12 cellular contexts compared by ENCODE assay signal in the genomic region with DNA sequence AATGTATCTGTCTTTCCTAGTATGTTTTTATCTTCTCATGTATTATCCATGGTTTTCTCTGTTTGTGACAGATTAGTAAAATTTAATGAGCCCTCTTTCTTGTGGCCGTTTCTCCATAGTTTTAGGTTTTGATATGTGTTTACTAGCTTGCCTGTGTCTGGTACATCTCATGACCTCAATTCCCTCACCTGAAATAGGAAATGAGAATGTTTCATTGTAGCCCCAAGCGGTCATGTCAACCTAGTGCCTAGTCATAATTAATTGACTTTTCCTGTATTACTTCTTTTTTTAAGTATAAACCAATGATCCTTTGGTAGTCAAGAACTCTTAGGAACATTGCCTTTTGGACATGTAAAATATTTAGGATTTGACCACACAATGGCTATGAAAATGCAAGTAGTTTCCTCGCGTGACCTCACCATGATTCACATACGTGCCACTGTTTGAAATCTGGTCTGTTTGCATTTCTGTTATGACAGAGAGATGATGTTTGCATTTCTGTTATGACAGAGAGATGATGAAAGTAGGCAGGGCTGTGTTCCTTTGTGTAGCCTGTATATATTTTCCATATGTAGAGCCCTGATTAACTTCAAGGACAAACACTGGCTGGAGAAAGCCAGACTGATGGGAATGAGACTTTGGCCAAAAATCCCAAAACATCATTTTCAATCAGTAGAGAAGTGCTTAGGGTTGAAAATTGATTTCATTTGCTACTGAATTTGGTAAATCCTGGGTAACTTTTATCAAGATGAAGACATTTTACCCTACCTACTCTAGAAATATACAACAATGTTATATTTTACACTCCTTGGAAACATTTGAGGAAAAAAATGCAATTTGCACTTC.
DNase-seq lines count a peak whose midpoint lies in the region; ATAC-seq and TF ChIP-seq lines count a peak whose summit lies in the region.
"Had no signal": no experiment of that assay in that cellular context is flagged by ENCODE, and none has a peak within 500 bp of the region (broad histone marks: within the 10 kb centered on the region; RNA-seq: fewer than 3 reads in every experiment).

No MANE protein-coding gene starts in this region.

- H3K27me3 ChIP-seq in mammary epithelial cell (ENCODE audit: insufficient read depth, low read length): no peaks in the 10 kb centered on the region
- no peaks in the 10 kb centered on the region for H3K27me3 ChIP-seq in trophoblast cell (ENCODE audit: insufficient read depth, low read length)
- H3K27me3 ChIP-seq: tibial artery had no signal

- CTCF ChIA-PET in activated CD4-positive, alpha-beta T cell treated with anti-CD3 and anti-CD28 coated beads for 36 hours (lab: Charles Lee): no interaction called here
- CTCF ChIA-PET in mammary epithelial cell (lab: Charles Lee; ENCODE audit: low non-redundant PET): no interaction called here

- no peaks in the 10 kb centered on the region for H3K36me3 ChIP-seq in mammary epithelial cell (ENCODE audit: insufficient read depth, low read length)
- H3K36me3 ChIP-seq in trophoblast cell (ENCODE audit: control insufficient read depth in 1 of 2, insufficient read depth in 2 of 2, low read length in 2 of 2): peaks cover 22 to 35% of the 10 kb centered on the region in 2 experiments
- H3K36me3 ChIP-seq: tibial artery had no signal

- no peak overlapping the region for H4K91ac ChIP-seq in trophoblast cell (ENCODE audit: low read depth, low read length)

- no peak overlapping the region for H2BK5ac ChIP-seq in trophoblast cell (ENCODE audit: low read depth, low read length, poor library complexity)

- H3K27ac ChIP-seq in mammary epithelial cell (ENCODE audit: insufficient read depth, low read depth, low read length) (no peak overlapping the region), trophoblast cell (ENCODE audit: low read depth, low read length) (no peak overlapping the region)
- H3K27ac ChIP-seq: tibial artery had no signal

- H2AK5ac ChIP-seq in trophoblast cell (ENCODE audit: low read length): no peak overlapping the region

- peaks cover 10% of the 10 kb centered on the region for H3K4me1 ChIP-seq in mammary epithelial cell (ENCODE audit: insufficient read depth, low read length)
- no peaks in the 10 kb centered on the region for H3K4me1 ChIP-seq in trophoblast cell (ENCODE audit: control insufficient read depth in 1 of 2, insufficient read depth in 2 of 2, low read length in 2 of 2)
- H3K4me1 ChIP-seq: tibial artery had no signal

- POLR2A ChIA-PET in activated CD4-positive, alpha-beta T cell treated with anti-CD3 and anti-CD28 coated beads for 36 hours (lab: Charles Lee): no interaction called here

- no peak overlapping the region for H4K8ac ChIP-seq in trophoblast cell (ENCODE audit: low read depth, low read length)

- H3K9me3 ChIP-seq in mammary epithelial cell (replicated peaks; ENCODE audit: insufficient read depth, low read length): no peaks in the 10 kb centered on the region
- H3K9me3 ChIP-seq in trophoblast cell (ENCODE audit: insufficient read depth, low read depth, low read length): peaks cover 8% of the 10 kb centered on the region

- no peaks in the 10 kb centered on the region for H4K20me1 ChIP-seq in mammary epithelial cell (ENCODE audit: insufficient read depth, low read length)

- intact Hi-C loops in activated CD4-positive, alpha-beta T cell treated with anti-CD3 and anti-CD28 coated beads for 36 hours (cut with DNase I, micrococcal nuclease): loop anchor here in 1 of 2 experiments (2.0 to 5.0 kb wide), 2 partner anchors 78 to 298 kb away; no protein-coding TSS in a partner anchor
- intact Hi-C loops in mammary epithelial cell (cut with micrococcal nuclease): loop anchor here (5.0 kb wide), 1 partner anchor 53 kb away; no protein-coding TSS in a partner anchor

- no peaks in the 10 kb centered on the region for H3K79me2 ChIP-seq in mammary epithelial cell (ENCODE audit: insufficient read depth, low read length)
- H3K79me2 ChIP-seq in trophoblast cell (ENCODE audit: control insufficient read depth, insufficient read depth, low read length, poor library complexity): no peaks in the 10 kb centered on the region

- H3K4me1 Mint-ChIP-seq in activated CD4-positive, alpha-beta T cell treated with anti-CD3 and anti-CD28 coated beads for 36 hours: peaks cover 21% of the 10 kb centered on the region

- H2BK120ac ChIP-seq in trophoblast cell (ENCODE audit: insufficient read depth, low read length, poor library complexity): no peak overlapping the region

- in situ Hi-C loops in mammary epithelial cell (cut with MboI; ENCODE audit: low sequenced_read_pairs in 2 of 2): no loop called here

- 77% methylated on average over 5 of the region's 5 CpGs for WGBS in mammary epithelial cell (ENCODE audit: low coverage, missing lambda C conversion rate)
- WGBS in trophoblast cell (ENCODE audit: extremely low coverage, insufficient coverage, insufficient read length): no CpG with 5 or more reads among the region's 5 CpGs

- H3K9me3 Mint-ChIP-seq in activated CD4-positive, alpha-beta T cell treated with anti-CD3 and anti-CD28 coated beads for 36 hours (ENCODE audit: low read depth): no peaks in the 10 kb centered on the region

- dilution Hi-C loops in mammary epithelial cell (cut with HindIII; ENCODE audit: low sequenced_read_pairs): loop anchor here (5.0 kb wide), 1 partner anchor 47 kb away; no protein-coding TSS in a partner anchor

- no peak overlapping the region for H3K4ac ChIP-seq in trophoblast cell (ENCODE audit: low read depth, low read length)

- no peak overlapping the region for H4K12ac ChIP-seq in trophoblast cell (ENCODE audit: low read depth, low read length)

- ATAC-seq in activated CD4-positive, alpha-beta T cell treated with anti-CD3 and anti-CD28 coated beads for 36 hours: peak; percentile 66
- no peak for ATAC-seq in HG02973 (IDR thresholded peaks at IDR 0.05; ENCODE audit: unreplicated experiment)
- ATAC-seq: T-helper 17 cell had no signal

- H3K14ac ChIP-seq in trophoblast cell (ENCODE audit: low read length): no peak overlapping the region

- peaks cover 4% of the 10 kb centered on the region for H3K27me3 Mint-ChIP-seq in activated CD4-positive, alpha-beta T cell treated with anti-CD3 and anti-CD28 coated beads for 36 hours

- no peaks in the 10 kb centered on the region for H3K36me3 Mint-ChIP-seq in activated CD4-positive, alpha-beta T cell treated with anti-CD3 and anti-CD28 coated beads for 36 hours (ENCODE audit: low read depth)

- H3K23ac ChIP-seq in trophoblast cell (ENCODE audit: low read length): no peak overlapping the region

- peak; percentile 43 for DNase-seq in activated CD4-positive, alpha-beta T cell treated with anti-CD3 and anti-CD28 coated beads for 36 hours
- DNase-seq in activated CD4-positive, alpha-beta T cell treated with anti-CD3 and anti-CD28 coated beads for 1 hour: no peak
- DNase-seq in NCI-H460 (ENCODE audit: extremely low read depth, low read depth): peak; percentile 90
- DNase-seq in mammary epithelial cell: peak; percentile 79
- peak; percentile 77 to 90 for DNase-seq in trophoblast cell
- no peak for DNase-seq in NCI-H2196 (lab: John Stamatoyannopoulos, UW; ENCODE audit: unreplicated experiment)
- DNase-seq in hippocampal formation (lab: John Stamatoyannopoulos, UW): no peak
- DNase-seq: DMS79, retina, T-helper 17 cell, tibial artery had no signal

- no peak for TF ChIP-seq CTCF in mammary epithelial cell (conservative IDR thresholded peaks at IDR 0.05 in 1 of 2, IDR thresholded peaks at IDR 0.05 in 1 of 2; ENCODE audit: extremely low read depth in 1 of 2, insufficient read depth in 1 of 2, low read depth in 1 of 2, low read length in 2 of 2)

- no peak overlapping the region for H2BK12ac ChIP-seq in trophoblast cell (ENCODE audit: low read length)

- H3K18ac ChIP-seq in trophoblast cell (ENCODE audit: low read length): no peak overlapping the region

- no peak overlapping the region for H3K4me2 ChIP-seq in mammary epithelial cell (ENCODE audit: insufficient read depth, low read depth, low read length)
- no peak overlapping the region for H3K4me2 ChIP-seq in trophoblast cell (ENCODE audit: low read length)

- peaks cover 1% of the 10 kb centered on the region for H3K79me1 ChIP-seq in trophoblast cell (ENCODE audit: low read length)

- BruUV-seq in mammary epithelial cell (replicated peaks; lab: Mats Ljungman, UMichigan): no TSS peak

- H2AFZ ChIP-seq in mammary epithelial cell (ENCODE audit: low read depth, low read length) (no peak overlapping the region), trophoblast cell (ENCODE audit: insufficient read depth, low read length, poor library complexity) (no peak overlapping the region)

- H3K4me3 Mint-ChIP-seq in activated CD4-positive, alpha-beta T cell treated with anti-CD3 and anti-CD28 coated beads for 36 hours: no peak overlapping the region
- H3K4me3 Mint-ChIP-seq: T-helper 17 cell had no signal

- no peak overlapping the region for H3K4me3 ChIP-seq in mammary epithelial cell (replicated peaks in 1 of 3; ENCODE audit: insufficient read depth in 1 of 3, low read depth in 2 of 3, low read length in 3 of 3)
- no peak overlapping the region for H3K4me3 ChIP-seq in trophoblast cell (ENCODE audit: low read depth, low read length)
- H3K4me3 ChIP-seq: tibial artery had no signal

- H3K27ac Mint-ChIP-seq in activated CD4-positive, alpha-beta T cell treated with anti-CD3 and anti-CD28 coated beads for 36 hours: no peak overlapping the region
- H3K27ac Mint-ChIP-seq: T-helper 17 cell had no signal

- H3K9ac ChIP-seq in mammary epithelial cell (ENCODE audit: insufficient read depth, low read length) (no peak overlapping the region), trophoblast cell (ENCODE audit: low read length) (no peak overlapping the region)

Comparison
In these comparisons a context has a peak if more than half of its experiments do, and no peak if none do; other contexts are left out.
1. DNase-seq: peak in activated CD4-positive, alpha-beta T cell treated with anti-CD3 and anti-CD28 coated beads for 36 hours (single experiment), NCI-H460 (single experiment), mammary epithelial cell (single experiment) and trophoblast cell (2 of 2); none in activated CD4-positive, alpha-beta T cell treated with anti-CD3 and anti-CD28 coated beads for 1 hour (single experiment), NCI-H2196 (single experiment) and hippocampal formation (0 of 2).